Comparison of ENCODE assay signal across 9 cellular contexts in the genomic region with DNA sequence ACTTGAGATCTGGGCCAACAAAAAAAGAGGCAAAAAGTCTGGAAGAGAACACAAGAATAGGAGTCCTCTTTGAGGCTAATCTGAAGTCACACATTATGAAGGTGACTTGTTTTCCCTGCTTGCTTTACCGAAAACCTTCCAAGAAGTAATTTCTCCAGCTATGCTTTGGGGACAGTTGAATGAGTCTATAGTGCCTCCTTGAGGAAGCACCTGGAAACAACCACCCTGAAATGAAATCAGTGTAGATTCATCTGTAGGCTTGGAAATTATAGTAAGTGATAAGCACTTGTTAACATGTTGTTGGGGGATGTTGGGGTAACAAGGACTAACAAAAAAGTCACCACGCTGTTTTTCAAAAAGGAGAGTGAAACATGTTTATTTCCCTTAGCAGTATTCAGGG. TPM values are rescaled to one million over a fixed set of nuclear protein-coding genes. Genes with fewer than 3 reads are reported as not detected.
A peak's percentile ranks its signal among the peaks of the same experiment; 100 is the strongest.
DNase-seq lines count a peak whose midpoint lies in the region; ATAC-seq and TF ChIP-seq lines count a peak whose summit lies in the region.
"Had no signal": no experiment of that assay in that cellular context is flagged by ENCODE, and none has a peak within 500 bp of the region (broad histone marks: within the 10 kb centered on the region; RNA-seq: fewer than 3 reads in every experiment).

No MANE protein-coding gene starts in this region.

- no peak overlapping the region for H3K9ac ChIP-seq in fibroblast of lung (ENCODE audit: insufficient read depth, low read length)

- ATAC-seq in left cardiac atrium (no peak), Panc1 (no peak)

- intact Hi-C loops in left ventricle myocardium inferior (cut with micrococcal nuclease) (loop anchor here (2.0 to 5.0 kb wide), 2 partner anchors 40 to 130 kb away; no protein-coding TSS in a partner anchor), left cardiac atrium (cut with DNase I) (no loop called here), Panc1 (cut with micrococcal nuclease; ENCODE audit: unreplicated experiment) (loop anchor here (10.0 kb wide), 1 partner anchor 248 kb away; no protein-coding TSS in a partner anchor)

- in situ Hi-C loops in Panc1 (cut with HindIII; ENCODE audit: low pct_unique_long_range_greater_than_20kb, low sequenced_read_pairs), result no loop called here

- CTCF ChIA-PET in Panc1 (lab: Charles Lee), result interaction anchor here (1.0 kb wide), 1 partner anchor 129 kb away, joined by 3 read pairs; no protein-coding TSS in a partner anchor

- no TSS peak for BruUV-seq in Panc1 (replicated peaks; lab: Mats Ljungman, UMichigan)

- H3K27me3 ChIP-seq in left ventricle myocardium inferior (ENCODE audit: low read depth) (peaks cover 17% of the 10 kb centered on the region), Panc1 (ENCODE audit: control insufficient read depth, insufficient read depth, low read length) (no peaks in the 10 kb centered on the region; the same call in 1 of the 2 replicates), fibroblast of lung (ENCODE audit: control insufficient read depth, insufficient read depth, low read length) (no peaks in the 10 kb centered on the region)

- no peak overlapping the region for H3K4me2 ChIP-seq in fibroblast of lung (ENCODE audit: extremely low read depth, insufficient read depth, low read length)

- H3K27ac ChIP-seq in left ventricle myocardium inferior (replicated peaks) (no peak overlapping the region), Panc1 (ENCODE audit: low read length) (no peak overlapping the region), fibroblast of lung (ENCODE audit: insufficient read depth, low read length) (no peak overlapping the region)

- H2AFZ ChIP-seq in fibroblast of lung (ENCODE audit: low read length), result no peak overlapping the region

- DNase-seq in left ventricle myocardium inferior, result no peak
- DNase-seq in left cardiac atrium, result no peak
- no peak for DNase-seq in Panc1 (ENCODE audit: low read depth, low spot score)
- peak; percentile 18 to 35 for DNase-seq in fibroblast of lung (ENCODE audit: low read depth in 2 of 2)
- DNase-seq in stimulated activated CD4-positive, alpha-beta T cell treated with anti-CD3 and anti-CD28 coated beads, Interleukin-2, amount 100 ng/mL, for 48 hours, result no peak
- DNase-seq in H4 (ENCODE audit: low spot score), result no peak
- DNase-seq in GM19240 (ENCODE audit: insufficient read length, low spot score), result no peak
- DNase-seq in UCSD-AML1 (lab: John Stamatoyannopoulos, UW; ENCODE audit: unreplicated experiment), result no peak
- DNase-seq: DMS79 treated with DMSO at 0.1 percent for 48 hours had no signal

- POLR2A ChIA-PET in Panc1 (lab: Charles Lee), result no interaction called here

- TF ChIP-seq CTCF in left ventricle myocardium inferior (IDR thresholded peaks at IDR 0.05; ENCODE audit: borderline replicate concordance) (peak; percentile 52), Panc1 (IDR thresholded peaks at IDR 0.05) (peak; percentile 42), fibroblast of lung (conservative IDR thresholded peaks at IDR 0.05 in 1 of 2, IDR thresholded peaks at IDR 0.05 in 1 of 2; ENCODE audit: low read depth in 1 of 2, low read length in 2 of 2) (peak; percentile 24 to 26)

- H3K9me3 ChIP-seq in left ventricle myocardium inferior (replicated peaks) (no peaks in the 10 kb centered on the region), Panc1 (ENCODE audit: control insufficient read depth, insufficient read depth, low read depth, low read length) (no peaks in the 10 kb centered on the region), fibroblast of lung (ENCODE audit: control insufficient read depth, insufficient read depth, low read depth, low read length) (no peaks in the 10 kb centered on the region)

- no peaks in the 10 kb centered on the region for H3K79me2 ChIP-seq in fibroblast of lung (ENCODE audit: control insufficient read depth, insufficient read depth, low read length)

- H4K20me1 ChIP-seq in fibroblast of lung (ENCODE audit: control insufficient read depth, extremely low read depth, insufficient read depth, low read length), result no peaks in the 10 kb centered on the region

- H3K36me3 ChIP-seq in left ventricle myocardium inferior (no peaks in the 10 kb centered on the region), Panc1 (ENCODE audit: control insufficient read depth, insufficient read depth, low read length) (no peaks in the 10 kb centered on the region), fibroblast of lung (ENCODE audit: control insufficient read depth, insufficient read depth, low read length) (no peaks in the 10 kb centered on the region)

- H3K4me3 ChIP-seq in left ventricle myocardium inferior, result no peak overlapping the region
- H3K4me3 ChIP-seq in Panc1 (ENCODE audit: low read depth in 2 of 2, low read length in 2 of 2), result no peak overlapping the region
- no peak overlapping the region for H3K4me3 ChIP-seq in fibroblast of lung (replicated peaks in 1 of 4; ENCODE audit: control extremely low read depth in 1 of 4, insufficient read depth in 1 of 4, low read depth in 3 of 4, low read length in 4 of 4)

- peaks cover 5% of the 10 kb centered on the region for H3K4me1 ChIP-seq in left ventricle myocardium inferior
- H3K4me1 ChIP-seq in Panc1 (ENCODE audit: control insufficient read depth, insufficient read depth, low read length), result no peaks in the 10 kb centered on the region
- H3K4me1 ChIP-seq in fibroblast of lung (ENCODE audit: control insufficient read depth, extremely low read depth, insufficient read depth, low read length), result peaks cover 8% of the 10 kb centered on the region

RNA-seq across cellular contexts. Expression of a gene that starts 23.4 kb away (rescaled TPM):
- total RNA-seq in left ventricle myocardium inferior (not detected), left cardiac atrium (not detected), Panc1 (2021; ENCODE audit: unreplicated experiment) (not detected), fibroblast of lung (not detected in 2 replicates)
- polyA plus RNA-seq in Panc1 (2012; ENCODE audit: insufficient read length), result not detected
- polyA plus RNA-seq in fibroblast of lung, result not detected in 2 replicates
- polyA plus RNA-seq in fibroblast of lung (2012), result not detected in 2 replicates
- not detected in 2 replicates for polyA minus RNA-seq in fibroblast of lung (ENCODE audit: low replicate concordance)
- total RNA-seq in H4 (2014; rRNA removed; shearing (Covaris generic)), result not detected in 2 replicates

RNA-seq across cellular contexts. Expression of a gene that starts 41.6 kb away (rescaled TPM):
- not detected for total RNA-seq in left ventricle myocardium inferior
- total RNA-seq in left cardiac atrium, result not detected
- not detected for total RNA-seq in Panc1 (2021; ENCODE audit: unreplicated experiment)
- 0.12 TPM for polyA plus RNA-seq in Panc1 (2012; ENCODE audit: insufficient read length)
- not detected in 2 replicates for total RNA-seq in fibroblast of lung
- polyA plus RNA-seq in fibroblast of lung, result not detected in 2 replicates
- polyA plus RNA-seq in fibroblast of lung (2012), result 0.01 and 0.07 TPM in 2 replicates
- polyA minus RNA-seq in fibroblast of lung (ENCODE audit: low replicate concordance), result 0.30 TPM in 1 of 2 replicates, not detected in the other
- total RNA-seq in H4 (2014; rRNA removed; shearing (Covaris generic)), result not detected in 2 replicates

Comparison
In these comparisons a context has a peak if more than half of its experiments do, and no peak if none do; other contexts are left out.
1. intact Hi-C loops: an anchor here in left ventricle myocardium inferior (2.0 to 5.0 kb wide) and Panc1 (10.0 kb wide); none called in left cardiac atrium.
2. DNase-seq: peak in fibroblast of lung (2 of 2); none in left ventricle myocardium inferior (single experiment), left cardiac atrium (single experiment), Panc1 (single experiment), stimulated activated CD4-positive, alpha-beta T cell treated with anti-CD3 and anti-CD28 coated beads, Interleukin-2, amount 100 ng/mL, for 48 hours (0 of 2), H4 (single experiment), GM19240 (single experiment) and UCSD-AML1 (single experiment).
3. Peak in every context shown above with its lines, with median percentiles within 50 percentile points of each other: CTCF ChIP-seq.